ENCODE assay signal across 26 cellular contexts in genomic region chr19:23788415-23788814, GRCh38.
"Had no signal": no experiment of that assay in that cellular context is flagged by ENCODE, and none has a peak within 500 bp of the region (broad histone marks: within the 10 kb centered on the region; RNA-seq: fewer than 3 reads in every experiment).

No MANE protein-coding gene starts in this region.

- H3K36me3 Mint-ChIP-seq: naive B cell had no signal

- DNase-seq: dorsolateral prefrontal cortex; effector CD4-positive, alpha-beta T cell; foreskin keratinocyte; heart left ventricle; kidney; mesenchymal stem cell; mucosa of descending colon; naive B cell; occipital lobe; ovary; posterior cingulate gyrus; psoas muscle; right cardiac atrium; sigmoid colon; stimulated activated CD4-positive, alpha-beta T cell treated with anti-CD3 and anti-CD28 coated beads, Interleukin-2, amount 100 ng/mL, for 24 hours; stimulated activated CD4-positive, alpha-beta T cell treated with anti-CD3 and anti-CD28 coated beads, Interleukin-4, amount 100 ng/mL, for 24 hours; transverse colon had no signal

- H3K9me3 Mint-ChIP-seq: mesothelial cell of epicardium; stimulated activated memory B cell treated with anti-CD40 and anti-IgM and Interleukin-4, amounts not matched to agents 10 μg/mL and 1 μg/mL and 100 μg/mL, for 72 hours; stimulated activated naive CD8-positive, alpha-beta T cell treated with anti-CD3 and anti-CD28 coated beads, Interleukin-15, Interleukin-2, amounts not matched to agents 100 ng/mL and 50 ng/mL, for 24 hours had no signal

- H3K4me3 ChIP-seq: dorsolateral prefrontal cortex, esophagus muscularis mucosa, gastroesophageal sphincter, heart left ventricle, hepatocyte, mucosa of descending colon, ovary, psoas muscle, sigmoid colon, suprapubic skin, transverse colon, vagina had no signal

- H3K36me3 ChIP-seq: esophagus muscularis mucosa, gastroesophageal sphincter, heart left ventricle, ovary, sigmoid colon, transverse colon, vagina had no signal

- H3K9me3 ChIP-seq: esophagus muscularis mucosa, gastroesophageal sphincter, heart left ventricle, ovary, psoas muscle, sigmoid colon, suprapubic skin, transverse colon, vagina had no signal

- ATAC-seq: foreskin keratinocyte; gastroesophageal sphincter; heart left ventricle; left lobe of liver; mucosa of descending colon; psoas muscle; right cardiac atrium; stimulated activated memory B cell treated with anti-CD40 and anti-IgM and Interleukin-4, amounts not matched to agents 10 μg/mL and 1 μg/mL and 100 μg/mL, for 72 hours had no signal

- H3K27me3 ChIP-seq: dorsolateral prefrontal cortex, esophagus muscularis mucosa, foreskin keratinocyte, gastroesophageal sphincter, heart left ventricle, hepatocyte, ovary, sigmoid colon, suprapubic skin, transverse colon, vagina had no signal

- H3K27me3 Mint-ChIP-seq: naive B cell; stimulated activated memory B cell treated with anti-CD40 and anti-IgM and Interleukin-4, amounts not matched to agents 10 μg/mL and 1 μg/mL and 100 μg/mL, for 72 hours; stimulated activated naive CD8-positive, alpha-beta T cell treated with anti-CD3 and anti-CD28 coated beads, Interleukin-15, Interleukin-2, amounts not matched to agents 100 ng/mL and 50 ng/mL, for 24 hours had no signal

- H3K4me1 Mint-ChIP-seq: mesothelial cell of epicardium; naive B cell; stimulated activated memory B cell treated with anti-CD40 and anti-IgM and Interleukin-4, amounts not matched to agents 10 μg/mL and 1 μg/mL and 100 μg/mL, for 72 hours had no signal

- H3K27ac ChIP-seq: dorsolateral prefrontal cortex, esophagus muscularis mucosa, foreskin keratinocyte, gastroesophageal sphincter, heart left ventricle, hepatocyte, ovary, psoas muscle, sigmoid colon, suprapubic skin, transverse colon, vagina had no signal

- H3K4me1 ChIP-seq: esophagus muscularis mucosa, foreskin keratinocyte, gastroesophageal sphincter, heart left ventricle, psoas muscle, sigmoid colon, suprapubic skin, vagina had no signal

- H3K27ac Mint-ChIP-seq: mesothelial cell of epicardium; stimulated activated memory B cell treated with anti-CD40 and anti-IgM and Interleukin-4, amounts not matched to agents 10 μg/mL and 1 μg/mL and 100 μg/mL, for 72 hours; stimulated activated naive CD8-positive, alpha-beta T cell treated with anti-CD3 and anti-CD28 coated beads, Interleukin-15, Interleukin-2, amounts not matched to agents 100 ng/mL and 50 ng/mL, for 24 hours had no signal

- H3K4me3 Mint-ChIP-seq: mesothelial cell of epicardium; stimulated activated memory B cell treated with anti-CD40 and anti-IgM and Interleukin-4, amounts not matched to agents 10 μg/mL and 1 μg/mL and 100 μg/mL, for 72 hours; stimulated activated naive CD8-positive, alpha-beta T cell treated with anti-CD3 and anti-CD28 coated beads, Interleukin-15, Interleukin-2, amounts not matched to agents 100 ng/mL and 50 ng/mL, for 24 hours had no signal
